Comparison of ENCODE assay signal across 8 cellular contexts in genomic region chr10:103691723-103692380, GRCh38.
A peak's percentile ranks its signal among the peaks of the same experiment; 100 is the strongest.
DNase-seq lines count a peak whose midpoint lies in the region; ATAC-seq lines count a peak whose summit lies in the region.

No MANE protein-coding gene starts in this region.

- no peak overlapping the region for H3K27ac Mint-ChIP-seq in activated CD4-positive, alpha-beta T cell treated with anti-CD3 and anti-CD28 coated beads, Interleukin-2, amount 10 ng/mL, durations not matched to agents 24 days and 14 days
- no peak overlapping the region for H3K27ac Mint-ChIP-seq in activated CD4-positive, alpha-beta memory T cell treated with anti-CD3 and anti-CD28 coated beads, Interleukin-2, amount 10 ng/mL, durations not matched to agents 7 days and 5 days

- no CpG with 5 or more reads among the region's 12 CpGs for WGBS in trophoblast cell (ENCODE audit: extremely low coverage, insufficient coverage, insufficient read length)

- no peak overlapping the region for H3K27ac ChIP-seq in trophoblast cell (ENCODE audit: low read depth, low read length)

- peaks cover 13% of the 10 kb centered on the region for H3K27me3 ChIP-seq in trophoblast cell (ENCODE audit: insufficient read depth, low read length)

- CTCF ChIA-PET in activated CD4-positive, alpha-beta memory T cell treated with anti-CD3 and anti-CD28 coated beads, Interleukin-2, amount 10 ng/mL, durations not matched to agents 7 days and 5 days (lab: Charles Lee): interaction anchor here (1.8 to 3.3 kb wide), 2 partner anchors 67 to 86 kb away, joined by 4 to 13 read pairs; no protein-coding TSS in a partner anchor

- peak; percentile 27 for ATAC-seq in HG02884 (IDR thresholded peaks at IDR 0.05; ENCODE audit: unreplicated experiment)

- no peak overlapping the region for H2BK12ac ChIP-seq in trophoblast cell (ENCODE audit: low read length)

- no peak overlapping the region for H3K9ac ChIP-seq in trophoblast cell (ENCODE audit: low read length)

- no peak overlapping the region for H3K23ac ChIP-seq in trophoblast cell (ENCODE audit: low read length)

- peaks cover 4% of the 10 kb centered on the region for H3K9me3 ChIP-seq in trophoblast cell (ENCODE audit: insufficient read depth, low read depth, low read length)

- H3K4me1 ChIP-seq in trophoblast cell (ENCODE audit: control insufficient read depth in 1 of 2, insufficient read depth in 2 of 2, low read length in 2 of 2): peaks cover 7 to 19% of the 10 kb centered on the region in 2 experiments

- no peaks in the 10 kb centered on the region for H3K79me2 ChIP-seq in trophoblast cell (ENCODE audit: control insufficient read depth, insufficient read depth, low read length, poor library complexity)

- H3K36me3 Mint-ChIP-seq in activated CD4-positive, alpha-beta T cell treated with anti-CD3 and anti-CD28 coated beads, Interleukin-2, amount 10 ng/mL, durations not matched to agents 24 days and 14 days (ENCODE audit: low read depth): no peaks in the 10 kb centered on the region
- H3K36me3 Mint-ChIP-seq in activated CD4-positive, alpha-beta memory T cell treated with anti-CD3 and anti-CD28 coated beads, Interleukin-2, amount 10 ng/mL, durations not matched to agents 7 days and 5 days (ENCODE audit: low read depth): no peaks in the 10 kb centered on the region

- H2AFZ ChIP-seq in trophoblast cell (ENCODE audit: insufficient read depth, low read length, poor library complexity): no peak overlapping the region

- no peaks in the 10 kb centered on the region for H3K79me1 ChIP-seq in trophoblast cell (ENCODE audit: low read length)

- no peak overlapping the region for H2AK5ac ChIP-seq in trophoblast cell (ENCODE audit: low read length)

- peaks cover 10% of the 10 kb centered on the region for H3K27me3 Mint-ChIP-seq in activated CD4-positive, alpha-beta T cell treated with anti-CD3 and anti-CD28 coated beads, Interleukin-2, amount 10 ng/mL, durations not matched to agents 24 days and 14 days
- no peaks in the 10 kb centered on the region for H3K27me3 Mint-ChIP-seq in activated CD4-positive, alpha-beta memory T cell treated with anti-CD3 and anti-CD28 coated beads, Interleukin-2, amount 10 ng/mL, durations not matched to agents 7 days and 5 days

- peak overlapping the region; percentile 9 for H3K4me2 ChIP-seq in trophoblast cell (ENCODE audit: low read length)

- H2BK120ac ChIP-seq in trophoblast cell (ENCODE audit: insufficient read depth, low read length, poor library complexity): no peak overlapping the region

- H3K14ac ChIP-seq in trophoblast cell (ENCODE audit: low read length): no peak overlapping the region

- no peak for DNase-seq in activated CD4-positive, alpha-beta T cell treated with anti-CD3 and anti-CD28 coated beads, Interleukin-2, amount 10 ng/mL, durations not matched to agents 24 days and 14 days
- no peak for DNase-seq in activated CD4-positive, alpha-beta T cell treated with anti-CD3 and anti-CD28 coated beads, Interleukin-2, amount 50 U/mL, for 48 hours
- no peak for DNase-seq in activated CD4-positive, alpha-beta memory T cell treated with anti-CD3 and anti-CD28 coated beads, Interleukin-2, amount 10 ng/mL, durations not matched to agents 7 days and 5 days
- DNase-seq in trophoblast cell (no peak), Kasumi-1 (lab: John Stamatoyannopoulos, UW) (no peak), HT-29 (ENCODE audit: low spot score) (no peak), GF-D8 (lab: John Stamatoyannopoulos, UW) (no peak)

- H3K4me1 Mint-ChIP-seq in activated CD4-positive, alpha-beta T cell treated with anti-CD3 and anti-CD28 coated beads, Interleukin-2, amount 10 ng/mL, durations not matched to agents 24 days and 14 days: peaks cover 30% of the 10 kb centered on the region
- peaks cover 49% of the 10 kb centered on the region for H3K4me1 Mint-ChIP-seq in activated CD4-positive, alpha-beta memory T cell treated with anti-CD3 and anti-CD28 coated beads, Interleukin-2, amount 10 ng/mL, durations not matched to agents 7 days and 5 days

- H4K91ac ChIP-seq in trophoblast cell (ENCODE audit: low read depth, low read length): no peak overlapping the region

- no peak overlapping the region for H4K12ac ChIP-seq in trophoblast cell (ENCODE audit: low read depth, low read length)

- no peaks in the 10 kb centered on the region for H3K36me3 ChIP-seq in trophoblast cell (ENCODE audit: control insufficient read depth in 1 of 2, insufficient read depth in 2 of 2, low read length in 2 of 2)

- H3K4me3 Mint-ChIP-seq in activated CD4-positive, alpha-beta T cell treated with anti-CD3 and anti-CD28 coated beads, Interleukin-2, amount 10 ng/mL, durations not matched to agents 24 days and 14 days: peak overlapping the region; percentile 59
- peak overlapping the region; percentile 54 for H3K4me3 Mint-ChIP-seq in activated CD4-positive, alpha-beta memory T cell treated with anti-CD3 and anti-CD28 coated beads, Interleukin-2, amount 10 ng/mL, durations not matched to agents 7 days and 5 days

- no peak overlapping the region for H3K18ac ChIP-seq in trophoblast cell (ENCODE audit: low read length)

- no peak overlapping the region for H2BK5ac ChIP-seq in trophoblast cell (ENCODE audit: low read depth, low read length, poor library complexity)

- no peaks in the 10 kb centered on the region for H3K9me3 Mint-ChIP-seq in activated CD4-positive, alpha-beta T cell treated with anti-CD3 and anti-CD28 coated beads, Interleukin-2, amount 10 ng/mL, durations not matched to agents 24 days and 14 days
- H3K9me3 Mint-ChIP-seq in activated CD4-positive, alpha-beta memory T cell treated with anti-CD3 and anti-CD28 coated beads, Interleukin-2, amount 10 ng/mL, durations not matched to agents 7 days and 5 days: no peaks in the 10 kb centered on the region

- no peak overlapping the region for H4K8ac ChIP-seq in trophoblast cell (ENCODE audit: low read depth, low read length)

- POLR2A ChIA-PET in activated CD4-positive, alpha-beta memory T cell treated with anti-CD3 and anti-CD28 coated beads, Interleukin-2, amount 10 ng/mL, durations not matched to agents 7 days and 5 days (lab: Charles Lee): interaction anchor here (0.5 kb wide), 1 partner anchor 187 kb away, joined by 3 read pairs; no protein-coding TSS in a partner anchor

- H3K4ac ChIP-seq in trophoblast cell (ENCODE audit: low read depth, low read length): no peak overlapping the region

- intact Hi-C loops in activated CD4-positive, alpha-beta T cell treated with anti-CD3 and anti-CD28 coated beads, Interleukin-2, amount 10 ng/mL, durations not matched to agents 24 days and 14 days (cut with micrococcal nuclease): loop anchor here (10.0 kb wide), 2 partner anchors 433 to 1637 kb away; partner anchors contain the start of genes ARMH3 and SFR1

- H3K4me3 ChIP-seq in trophoblast cell (ENCODE audit: low read depth, low read length): no peak overlapping the region
